ENCODE assay signal across 20 cellular contexts in the genomic region with DNA sequence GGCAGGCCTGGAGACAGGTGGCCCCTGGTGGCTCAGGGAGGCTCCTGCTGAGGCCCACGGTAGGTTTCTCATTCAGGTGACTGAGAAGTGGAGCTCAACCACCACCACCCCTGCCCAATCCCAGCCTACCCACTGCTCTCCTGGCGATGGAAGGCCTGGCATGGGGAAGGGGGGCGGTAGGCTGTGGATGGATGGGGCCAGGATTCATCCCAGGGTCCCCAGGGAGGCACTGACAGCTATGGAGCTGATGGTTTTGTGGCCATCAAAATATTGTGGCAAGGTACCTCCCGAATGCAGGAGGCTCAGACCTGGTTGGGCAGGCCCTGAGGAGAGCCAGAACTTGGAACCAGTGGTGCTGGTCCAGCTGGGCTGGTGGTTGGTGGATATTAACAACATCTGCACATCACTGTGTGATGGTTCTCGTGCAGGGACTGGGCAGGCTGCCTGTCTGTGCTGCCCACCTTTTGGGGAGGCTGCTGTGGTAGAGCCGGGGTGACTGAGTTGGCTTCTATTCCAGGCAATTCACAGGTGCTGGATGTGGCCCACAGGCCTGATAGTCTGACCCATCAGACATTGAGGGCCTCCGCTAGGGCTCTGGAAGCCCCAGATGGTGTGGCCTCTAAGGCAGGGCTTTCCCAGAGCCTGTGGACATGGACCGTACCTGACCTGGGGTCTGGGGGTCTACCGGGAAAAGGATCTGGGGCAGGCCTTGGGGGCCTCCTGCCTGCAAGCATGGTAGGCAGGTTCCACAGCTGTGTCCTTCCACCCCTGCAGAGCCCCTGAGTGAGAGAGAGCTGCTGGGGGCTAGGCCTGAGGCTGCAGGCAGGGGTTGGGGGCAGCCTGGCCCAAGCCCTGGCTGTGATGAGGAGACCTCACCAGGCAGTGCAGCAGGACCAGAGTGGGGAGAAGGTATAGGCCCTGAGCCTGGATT. TPM values are rescaled to one million over a fixed set of nuclear protein-coding genes. Genes with fewer than 3 reads are reported as not detected.
DNase-seq lines count a peak whose midpoint lies in the region; TF ChIP-seq lines count a peak whose summit lies in the region.
"Had no signal": no experiment of that assay in that cellular context is flagged by ENCODE, and none has a peak within 500 bp of the region (broad histone marks: within the 10 kb centered on the region; RNA-seq: fewer than 3 reads in every experiment).

No MANE protein-coding gene starts in this region.

- no peak overlapping the region for H3K27ac Mint-ChIP-seq in activated CD4-positive, alpha-beta T cell treated with anti-CD3 and anti-CD28 coated beads, Interleukin-2, amount 10 ng/mL, durations not matched to agents 24 days and 14 days
- H3K27ac Mint-ChIP-seq in activated CD4-positive, alpha-beta T cell treated with anti-CD3 and anti-CD28 coated beads, Interleukin-2, amount 10 ng/mL, durations not matched to agents 7 days and 5 days = no peak overlapping the region
- H3K27ac Mint-ChIP-seq: activated CD4-positive, alpha-beta T cell treated with anti-CD3 and anti-CD28 coated beads for 36 hours; activated naive CD4-positive, alpha-beta T cell treated with anti-CD3 and anti-CD28 coated beads, Interleukin-2, amount 10 ng/mL, durations not matched to agents 7 days and 5 days had no signal

- no peaks in the 10 kb centered on the region for H3K36me3 Mint-ChIP-seq in activated CD4-positive, alpha-beta T cell treated with anti-CD3 and anti-CD28 coated beads, Interleukin-2, amount 10 ng/mL, durations not matched to agents 24 days and 14 days (ENCODE audit: low read depth)
- no peaks in the 10 kb centered on the region for H3K36me3 Mint-ChIP-seq in activated CD4-positive, alpha-beta T cell treated with anti-CD3 and anti-CD28 coated beads, Interleukin-2, amount 10 ng/mL, durations not matched to agents 7 days and 5 days (ENCODE audit: low read depth)
- H3K36me3 Mint-ChIP-seq: activated naive CD4-positive, alpha-beta T cell treated with anti-CD3 and anti-CD28 coated beads, Interleukin-2, amount 10 ng/mL, durations not matched to agents 7 days and 5 days had no signal

- H3K4me1 ChIP-seq in tibial artery = peaks cover 0 to 65% (median 57%) of the 10 kb centered on the region in 4 donors
- peaks cover 17 to 62% (median 39%) of the 10 kb centered on the region in 6 donors for H3K4me1 ChIP-seq in spleen

- peaks cover 5% of the 10 kb centered on the region for H3K27me3 Mint-ChIP-seq in activated CD4-positive, alpha-beta T cell treated with anti-CD3 and anti-CD28 coated beads, Interleukin-2, amount 10 ng/mL, durations not matched to agents 24 days and 14 days
- peaks cover 2% of the 10 kb centered on the region for H3K27me3 Mint-ChIP-seq in activated CD4-positive, alpha-beta T cell treated with anti-CD3 and anti-CD28 coated beads, Interleukin-2, amount 10 ng/mL, durations not matched to agents 7 days and 5 days

- H3K27me3 ChIP-seq in brain microvascular endothelial cell (replicated peaks) (no peaks in the 10 kb centered on the region), layer of hippocampus (ENCODE audit: control insufficient read depth, insufficient read depth, low read length) (no peaks in the 10 kb centered on the region), tibial artery (no peaks in the 10 kb centered on the region), spleen (replicated peaks in 1 of 7) (peaks cover 0 to 15% (median 0%) of the 10 kb centered on the region in 7 donors)
- H3K27me3 ChIP-seq: pancreas had no signal

- H3K9me3 ChIP-seq in tibial artery = no peaks in the 10 kb centered on the region
- H3K9me3 ChIP-seq in spleen = no peaks in the 10 kb centered on the region
- H3K9me3 ChIP-seq: pancreas had no signal

- intact Hi-C loops in activated CD4-positive, alpha-beta T cell treated with anti-CD3 and anti-CD28 coated beads, Interleukin-2, amount 10 ng/mL, durations not matched to agents 24 days and 14 days (cut with micrococcal nuclease) = no loop called here
- intact Hi-C loops in tibial artery (cut with DNase I; ENCODE audit: low total_unique reads) (no loop called here), spleen (cut with DNase I; ENCODE audit: low total_unique reads) (loop anchor here (10.0 kb wide), 1 partner anchor 88 kb away; no protein-coding TSS in a partner anchor)

- in situ Hi-C loops in brain microvascular endothelial cell (cut with HindIII; ENCODE audit: low pct_ligation_motif_present, low sequenced_read_pairs) = no loop called here

- peak; percentile 1 for TF ChIP-seq CTCF in brain microvascular endothelial cell (IDR thresholded peaks at IDR 0.05; ENCODE audit: low read depth, low read length, missing control alignments)
- no peak for TF ChIP-seq CTCF in tibial artery (IDR thresholded peaks at IDR 0.05)
- no peak for TF ChIP-seq CTCF in spleen (IDR thresholded peaks at IDR 0.05 in 8 of 11, conservative IDR thresholded peaks at IDR 0.05 in 3 of 11)

- H3K36me3 ChIP-seq in brain microvascular endothelial cell (replicated peaks) (peaks cover 22% of the 10 kb centered on the region), tibial artery (peaks cover 10 to 47% (median 20%) of the 10 kb centered on the region in 3 donors), spleen (peaks cover 0 to 37% (median 2%) of the 10 kb centered on the region in 6 donors)

- no peaks in the 10 kb centered on the region for H3K9me3 Mint-ChIP-seq in activated CD4-positive, alpha-beta T cell treated with anti-CD3 and anti-CD28 coated beads, Interleukin-2, amount 10 ng/mL, durations not matched to agents 24 days and 14 days
- H3K9me3 Mint-ChIP-seq in activated CD4-positive, alpha-beta T cell treated with anti-CD3 and anti-CD28 coated beads, Interleukin-2, amount 10 ng/mL, durations not matched to agents 7 days and 5 days = no peaks in the 10 kb centered on the region
- H3K9me3 Mint-ChIP-seq: activated naive CD4-positive, alpha-beta T cell treated with anti-CD3 and anti-CD28 coated beads, Interleukin-2, amount 10 ng/mL, durations not matched to agents 7 days and 5 days had no signal

- POLR2A ChIA-PET in activated CD4-positive, alpha-beta T cell treated with anti-CD3 and anti-CD28 coated beads, Interleukin-2, amount 10 ng/mL, durations not matched to agents 7 days and 5 days (lab: Charles Lee) = no interaction called here

- H3K4me3 ChIP-seq in brain microvascular endothelial cell (ENCODE audit: low read depth, low read length) = no peak overlapping the region
- H3K4me3 ChIP-seq in tibial artery = no peak overlapping the region
- no peak overlapping the region for H3K4me3 ChIP-seq in spleen
- H3K4me3 ChIP-seq: pancreas had no signal

- H3K4me1 Mint-ChIP-seq in activated CD4-positive, alpha-beta T cell treated with anti-CD3 and anti-CD28 coated beads, Interleukin-2, amount 10 ng/mL, durations not matched to agents 24 days and 14 days = peaks cover 18% of the 10 kb centered on the region
- peaks cover 19% of the 10 kb centered on the region for H3K4me1 Mint-ChIP-seq in activated CD4-positive, alpha-beta T cell treated with anti-CD3 and anti-CD28 coated beads, Interleukin-2, amount 10 ng/mL, durations not matched to agents 7 days and 5 days

- CTCF ChIA-PET in activated CD4-positive, alpha-beta T cell treated with anti-CD3 and anti-CD28 coated beads, Interleukin-2, amount 10 ng/mL, durations not matched to agents 7 days and 5 days (lab: Charles Lee) = interaction anchor here (0.8 to 2.8 kb wide), 2 partner anchors 9 kb away, joined by 3 to 6 read pairs; no protein-coding TSS in a partner anchor

- WGBS in spleen, 5 donors = 91 to 98% (median 94%) methylated on average over 6 to 9 of the region's 9 CpGs

- TF ChIP-seq POLR2A in spleen (IDR thresholded peaks at IDR 0.05) = no peak

- H3K27ac ChIP-seq in brain microvascular endothelial cell = no peak overlapping the region
- H3K27ac ChIP-seq in layer of hippocampus (ENCODE audit: low read depth, low read length) = peak overlapping the region; percentile 82
- peak overlapping the region; percentile 95 to 99 for H3K27ac ChIP-seq in tibial artery
- peak overlapping the region in 2 of 8 donors; percentile 21 to 90 for H3K27ac ChIP-seq in spleen
- H3K27ac ChIP-seq: pancreas had no signal

- no peak for DNase-seq in activated CD4-positive, alpha-beta T cell treated with anti-CD3 and anti-CD28 coated beads, Interleukin-2, amount 10 ng/mL, durations not matched to agents 24 days and 14 days
- no peak for DNase-seq in activated CD4-positive, alpha-beta T cell treated with anti-CD3 and anti-CD28 coated beads, Interleukin-2, amount 10 ng/mL, durations not matched to agents 7 days and 5 days
- DNase-seq in brain microvascular endothelial cell (no peak), tibial artery (no peak), spleen (no peak), KG1 (lab: John Stamatoyannopoulos, UW) (no peak)
- DNase-seq in stimulated activated CD4-positive, alpha-beta T cell treated with anti-CD3 and anti-CD28 coated beads, Interleukin-12 subunit alpha, Interleukin-12 subunit beta, amount 100 ng/mL, for 4 hours = no peak
- DNase-seq: activated CD4-positive, alpha-beta T cell treated with anti-CD3 and anti-CD28 coated beads for 36 hours; activated CD8-positive, alpha-beta memory T cell treated with anti-CD3 and anti-CD28 coated beads, Interleukin-2, amount 50 U/mL, for 48 hours; activated naive CD4-positive, alpha-beta T cell treated with anti-CD3 and anti-CD28 coated beads, Interleukin-2, amount 10 ng/mL, durations not matched to agents 7 days and 5 days; DMS79; glutamatergic neuron; Karpas-422; NCI-H1436 had no signal

- peak overlapping the region; percentile 17 for H3K4me3 Mint-ChIP-seq in activated CD4-positive, alpha-beta T cell treated with anti-CD3 and anti-CD28 coated beads, Interleukin-2, amount 10 ng/mL, durations not matched to agents 24 days and 14 days
- H3K4me3 Mint-ChIP-seq in activated CD4-positive, alpha-beta T cell treated with anti-CD3 and anti-CD28 coated beads, Interleukin-2, amount 10 ng/mL, durations not matched to agents 7 days and 5 days = no peak overlapping the region
- H3K4me3 Mint-ChIP-seq: activated CD4-positive, alpha-beta T cell treated with anti-CD3 and anti-CD28 coated beads for 36 hours; activated naive CD4-positive, alpha-beta T cell treated with anti-CD3 and anti-CD28 coated beads, Interleukin-2, amount 10 ng/mL, durations not matched to agents 7 days and 5 days had no signal

RNA-seq across cellular contexts. Expression of a gene that starts 3.4 kb away (rescaled TPM):
- total RNA-seq in activated CD4-positive, alpha-beta T cell treated with anti-CD3 and anti-CD28 coated beads, Interleukin-2, amount 10 ng/mL, durations not matched to agents 24 days and 14 days = 1.0 and 1.1 TPM in 2 replicates
- total RNA-seq in activated CD4-positive, alpha-beta T cell treated with anti-CD3 and anti-CD28 coated beads, Interleukin-2, amount 10 ng/mL, durations not matched to agents 7 days and 5 days = under 1 TPM; 0.21 to 0.22 TPM
- 10 to 100 TPM in 6 of 7 donors, 1 to 10 TPM in 1; 9.9 to 22.2 (median 16.3) TPM for total RNA-seq in spleen
- polyA plus RNA-seq in spleen = 1 to 10 TPM; 2.1 to 5.0 (median 2.5) TPM

RNA-seq across cellular contexts. Expression of a gene that starts 28.4 kb away (rescaled TPM):
- not detected in 2 replicates for total RNA-seq in activated CD4-positive, alpha-beta T cell treated with anti-CD3 and anti-CD28 coated beads, Interleukin-2, amount 10 ng/mL, durations not matched to agents 24 days and 14 days
- not detected for total RNA-seq in activated CD4-positive, alpha-beta T cell treated with anti-CD3 and anti-CD28 coated beads, Interleukin-2, amount 10 ng/mL, durations not matched to agents 7 days and 5 days
- total RNA-seq in spleen = not detected
- under 1 TPM in 2 of 3 donors, not detected in 1; 0.03 to 0.17 TPM for polyA plus RNA-seq in spleen
- total RNA-seq: A172; activated CD4-positive, alpha-beta T cell treated with anti-CD3 and anti-CD28 coated beads for 36 hours; epithelial cell of proximal tubule; mononuclear cell; pancreas had no signal

RNA-seq across cellular contexts. Expression of a gene that starts 45.7 kb away (rescaled TPM):
- total RNA-seq in activated CD4-positive, alpha-beta T cell treated with anti-CD3 and anti-CD28 coated beads, Interleukin-2, amount 10 ng/mL, durations not matched to agents 24 days and 14 days = not detected in 2 replicates
- total RNA-seq in activated CD4-positive, alpha-beta T cell treated with anti-CD3 and anti-CD28 coated beads, Interleukin-2, amount 10 ng/mL, durations not matched to agents 7 days and 5 days = not detected
- total RNA-seq in spleen = not detected
- under 1 TPM in 2 of 3 donors, not detected in 1; 0.13 to 0.42 TPM for polyA plus RNA-seq in spleen
- total RNA-seq: A172; activated CD4-positive, alpha-beta T cell treated with anti-CD3 and anti-CD28 coated beads for 36 hours; cerebellum; epithelial cell of proximal tubule; mononuclear cell had no signal

RNA-seq across cellular contexts. Expression of a gene that starts 56.5 kb away (rescaled TPM):
- 79.5 and 80.9 TPM in 2 replicates for total RNA-seq in activated CD4-positive, alpha-beta T cell treated with anti-CD3 and anti-CD28 coated beads, Interleukin-2, amount 10 ng/mL, durations not matched to agents 24 days and 14 days
- 100 to 1,000 TPM in 1 of 2 experiments, 10 to 100 TPM in 1; 96.4 to 106 TPM for total RNA-seq in activated CD4-positive, alpha-beta T cell treated with anti-CD3 and anti-CD28 coated beads, Interleukin-2, amount 10 ng/mL, durations not matched to agents 7 days and 5 days
- 100 to 1,000 TPM in 6 of 7 donors, 10 to 100 TPM in 1; 99.2 to 258 (median 159) TPM for total RNA-seq in spleen
- polyA plus RNA-seq in spleen = 10 to 100 TPM; 19.9 to 35.8 (median 30.9) TPM
